ENCODE assay signal across 18 cellular contexts in the genomic region with DNA sequence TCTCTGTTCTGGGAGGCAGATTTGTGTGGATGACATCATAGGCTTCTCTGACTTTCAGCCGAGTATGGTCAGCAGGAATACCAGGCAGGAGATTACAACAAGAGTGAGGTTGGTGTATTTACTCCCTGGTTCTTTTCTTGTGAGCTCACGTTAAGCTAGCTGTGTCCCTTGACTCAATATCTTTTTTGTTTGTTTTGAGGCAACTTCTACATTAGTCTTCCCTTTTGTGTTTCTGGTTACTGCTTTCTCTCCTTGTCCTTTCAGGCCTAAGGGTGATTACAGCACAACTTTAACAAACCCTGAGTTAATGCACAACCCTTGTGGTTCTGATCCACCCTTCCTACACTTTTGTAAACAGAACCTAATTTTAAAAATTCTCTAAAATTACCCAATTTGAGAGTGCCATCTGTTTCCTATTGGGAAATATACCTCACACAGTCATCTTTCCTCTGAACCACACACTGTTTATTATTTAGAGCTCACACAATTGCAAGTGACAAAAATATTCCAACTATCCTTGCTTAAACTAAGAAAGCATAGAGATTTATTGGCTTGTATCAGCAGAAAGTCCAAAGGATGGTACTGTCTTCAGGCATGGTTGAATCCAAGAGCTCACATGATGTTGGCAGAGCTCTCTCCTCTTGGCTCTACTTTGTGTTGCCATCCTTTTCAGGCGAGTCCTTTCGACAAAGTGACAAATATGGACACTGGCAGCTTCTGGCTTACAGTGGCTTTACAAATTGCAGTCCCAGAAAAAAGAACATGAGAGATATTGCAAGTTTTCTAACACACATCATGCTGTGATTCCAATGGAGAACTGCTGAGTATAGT.
DNase-seq lines count a peak whose midpoint lies in the region; ATAC-seq, FAIRE-seq and TF ChIP-seq lines count a peak whose summit lies in the region.
"Had no signal": no experiment of that assay in that cellular context is flagged by ENCODE, and none has a peak within 500 bp of the region (broad histone marks: within the 10 kb centered on the region; RNA-seq: fewer than 3 reads in every experiment).

No MANE protein-coding gene starts in this region.

- H3K27ac Mint-ChIP-seq in glutamatergic neuron (ENCODE audit: unreplicated experiment) = no peak overlapping the region
- H3K27ac Mint-ChIP-seq: activated CD8-positive, alpha-beta T cell treated with anti-CD3 and anti-CD28 coated beads, Interleukin-2, amount 10 ng/mL, durations not matched to agents 7 days and 5 days had no signal

- no peak overlapping the region for H3K23ac ChIP-seq in mesenchymal stem cell (ENCODE audit: low read length in 2 of 2)

- H2BK120ac ChIP-seq in mesenchymal stem cell (ENCODE audit: low read depth, low read length) = no peak overlapping the region

- peaks cover 3% of the 10 kb centered on the region for H3K27me3 Mint-ChIP-seq in glutamatergic neuron (ENCODE audit: unreplicated experiment)

- no peak for ATAC-seq in HG03175 (IDR thresholded peaks at IDR 0.05; ENCODE audit: unreplicated experiment)
- ATAC-seq: activated CD8-positive, alpha-beta T cell treated with anti-CD3 and anti-CD28 coated beads, Interleukin-2, amount 10 ng/mL, durations not matched to agents 7 days and 5 days; right cardiac atrium had no signal

- no peak for TF ChIP-seq CTCF in AG10803 (conservative IDR thresholded peaks at IDR 0.05; ENCODE audit: low read length)
- no peak for TF ChIP-seq CTCF in cardiac fibroblast (IDR thresholded peaks at IDR 0.05; ENCODE audit: low read depth, low read length)
- no peak for TF ChIP-seq CTCF in glutamatergic neuron (IDR thresholded peaks at IDR 0.05; ENCODE audit: partially characterized antibody, unreplicated experiment)

- H2AFZ ChIP-seq in mesenchymal stem cell (ENCODE audit: low read depth, low read length) = no peak overlapping the region

- no peak overlapping the region for H2AK5ac ChIP-seq in mesenchymal stem cell (ENCODE audit: low read length, severe bottlenecking)

- no peaks in the 10 kb centered on the region for H3K36me3 Mint-ChIP-seq in glutamatergic neuron (ENCODE audit: unreplicated experiment)

- H3K4me2 ChIP-seq in mesenchymal stem cell (ENCODE audit: low read length, poor library complexity, severe bottlenecking) = no peak overlapping the region

- H3K4me3 ChIP-seq in AG10803 (ENCODE audit: low read length) (no peak overlapping the region), cardiac fibroblast (replicated peaks in 1 of 2; ENCODE audit: low read depth in 2 of 2, low read length in 2 of 2) (no peak overlapping the region), mesenchymal stem cell (ENCODE audit: insufficient read depth in 1 of 2, low read depth in 1 of 2, low read length in 2 of 2) (no peak overlapping the region)
- H3K4me3 ChIP-seq: transverse colon had no signal

- H3K4ac ChIP-seq in mesenchymal stem cell (ENCODE audit: low read depth in 1 of 2, low read length in 2 of 2) = peak overlapping the region in 1 of 2 experiments; percentile 13

- H4K91ac ChIP-seq in mesenchymal stem cell (ENCODE audit: low read length) = no peak overlapping the region

- H3K4me3 Mint-ChIP-seq in glutamatergic neuron (ENCODE audit: unreplicated experiment) = no peak overlapping the region
- H3K4me3 Mint-ChIP-seq: activated CD8-positive, alpha-beta T cell treated with anti-CD3 and anti-CD28 coated beads, Interleukin-2, amount 10 ng/mL, durations not matched to agents 7 days and 5 days had no signal

- H3K14ac ChIP-seq in mesenchymal stem cell (ENCODE audit: low read length in 2 of 2) = no peak overlapping the region

- peak overlapping the region; percentile 47 for H3K9ac ChIP-seq in mesenchymal stem cell (ENCODE audit: low read length)

- peaks cover 12% of the 10 kb centered on the region for H3K9me3 ChIP-seq in mesenchymal stem cell (ENCODE audit: control insufficient read depth, low read length)

- DNase-seq in AG10803 (ENCODE audit: low read depth) (peak; percentile 88), LHCN-M2 (ENCODE audit: low read depth) (peak; percentile 36), cardiac fibroblast (ENCODE audit: low read depth in 2 of 2) (peak; percentile 31 to 61), mesenchymal stem cell (peak; percentile 71), urothelium cell line (ENCODE audit: low spot score) (no peak), glutamatergic neuron (no peak), DMS53 treated with DMSO at 0.1 percent for 48 hours (lab: John Stamatoyannopoulos, UW; ENCODE audit: unreplicated experiment) (no peak)
- DNase-seq: activated CD8-positive, alpha-beta T cell treated with anti-CD3 and anti-CD28 coated beads, Interleukin-2, amount 10 ng/mL, durations not matched to agents 7 days and 5 days; activated effector memory CD4-positive, alpha-beta T cell treated with Interleukin-2 at 50 U/mL for 16 hours; DMS79; KBM-7; mammary epithelial cell; NCI-H1436; NCI-H2227 treated with DMSO at 0.1 percent for 48 hours; right cardiac atrium; stimulated activated CD4-positive, alpha-beta T cell treated with anti-CD3 and anti-CD28 coated beads, Interleukin-4, amount 100 ng/mL, for 4 hours; transverse colon had no signal

- no peaks in the 10 kb centered on the region for H3K36me3 ChIP-seq in mesenchymal stem cell (ENCODE audit: control insufficient read depth in 1 of 2, insufficient read depth in 2 of 2, low read depth in 1 of 2, low read length in 2 of 2)
- H3K36me3 ChIP-seq: transverse colon had no signal

- FAIRE-seq in urothelium cell line (lab: Jason Lieb, UNC) = no peak

- H2BK5ac ChIP-seq in mesenchymal stem cell (ENCODE audit: low read depth, low read length, poor library complexity, severe bottlenecking) = no peak overlapping the region

- no peaks in the 10 kb centered on the region for H3K27me3 ChIP-seq in mesenchymal stem cell (ENCODE audit: control insufficient read depth in 1 of 2, insufficient read depth in 1 of 2, low read length in 2 of 2)
- H3K27me3 ChIP-seq: transverse colon had no signal

- no peaks in the 10 kb centered on the region for H3K4me1 ChIP-seq in mesenchymal stem cell (ENCODE audit: control insufficient read depth, insufficient read depth, low read depth, low read length)
- H3K4me1 ChIP-seq: transverse colon had no signal

- H2BK15ac ChIP-seq in mesenchymal stem cell (ENCODE audit: low read depth, poor library complexity, severe bottlenecking) = no peak overlapping the region

- no peak overlapping the region for H3K18ac ChIP-seq in mesenchymal stem cell (ENCODE audit: low read depth in 1 of 2, low read length in 2 of 2)

- H3K4me1 Mint-ChIP-seq in glutamatergic neuron (ENCODE audit: low read depth, unreplicated experiment) = no peaks in the 10 kb centered on the region

- H2BK12ac ChIP-seq in mesenchymal stem cell (ENCODE audit: low read length in 2 of 2) = no peak overlapping the region

- no peaks in the 10 kb centered on the region for H3K79me1 ChIP-seq in mesenchymal stem cell (replicated peaks; ENCODE audit: low read length, poor library complexity, severe bottlenecking)

- H4K8ac ChIP-seq in mesenchymal stem cell (ENCODE audit: low read length) = no peak overlapping the region

- H3K27ac ChIP-seq in mesenchymal stem cell (ENCODE audit: low read length, poor library complexity, severe bottlenecking) = no peak overlapping the region
- H3K27ac ChIP-seq: transverse colon had no signal

- no peaks in the 10 kb centered on the region for H3K9me3 Mint-ChIP-seq in glutamatergic neuron (ENCODE audit: unreplicated experiment)

- WGBS in mesenchymal stem cell = 73% methylated on average over 4 of the region's 4 CpGs

Comparison
In these comparisons a context has a peak if more than half of its experiments do, and no peak if none do; other contexts are left out.
1. DNase-seq: peak in AG10803 (single experiment), LHCN-M2 (single experiment), cardiac fibroblast (2 of 2) and mesenchymal stem cell (single experiment); none in urothelium cell line (single experiment), glutamatergic neuron (single experiment) and DMS53 treated with DMSO at 0.1 percent for 48 hours (single experiment).